In genomic region chr17:19781488-19782458, GRCh38 we compare ENCODE assay signal across 28 cellular contexts. TPM values are rescaled to one million over a fixed set of nuclear protein-coding genes. Genes with fewer than 3 reads are reported as not detected.
"Had no signal": no experiment of that assay in that cellular context is flagged by ENCODE, and none has a peak within 500 bp of the region (broad histone marks: within the 10 kb centered on the region; RNA-seq: fewer than 3 reads in every experiment).

No MANE protein-coding gene starts in this region.

- H3K36me3 ChIP-seq: breast epithelium, colonic mucosa, WERI-Rb-1 had no signal

- H3K4me3 ChIP-seq: adrenal gland, breast epithelium, colonic mucosa, esophagus squamous epithelium, gastrocnemius medialis, heart left ventricle, testis, vagina had no signal

- H3K27ac ChIP-seq: adrenal gland, breast epithelium, colonic mucosa, esophagus squamous epithelium, gastrocnemius medialis, heart left ventricle, testis, vagina, WERI-Rb-1 had no signal

- DNase-seq: activated CD4-positive, alpha-beta T cell treated with anti-CD3 and anti-CD28 coated beads, Interleukin-2, amount 50 U/mL, for 48 hours; activated naive CD4-positive, alpha-beta T cell; adrenal gland; colonic mucosa; endodermal cell; esophagus squamous epithelium; gastrocnemius medialis; heart left ventricle; islet precursor cell; left cardiac atrium; mesenchymal stem cell; nucleus accumbens; small intestine; stimulated activated CD4-positive, alpha-beta T cell treated with anti-CD3 and anti-CD28 coated beads, Interleukin-2, amount 100 ng/mL, for 24 hours; T-cell; testis; trophoblast cell; WERI-Rb-1 had no signal

- H3K4me3 Mint-ChIP-seq: activated naive CD8-positive, alpha-beta T cell; endodermal cell; nephron; stimulated activated memory B cell treated with anti-CD40 and anti-IgM and Interleukin-4, amounts not matched to agents 10 μg/mL and 1 μg/mL and 100 μg/mL, for 72 hours; T-cell; T-helper 2 cell treated with Interferon-gamma antibody and Interleukin-4, amounts not matched to agents 5 μg/mL and 100 μg/mL, for 36 hours had no signal

- H3K4me1 Mint-ChIP-seq: endodermal cell; nephron; stimulated activated memory B cell treated with anti-CD40 and anti-IgM and Interleukin-4, amounts not matched to agents 10 μg/mL and 1 μg/mL and 100 μg/mL, for 72 hours; T-cell had no signal

- H3K27me3 Mint-ChIP-seq: activated naive CD8-positive, alpha-beta T cell; stimulated activated memory B cell treated with anti-CD40 and anti-IgM and Interleukin-4, amounts not matched to agents 10 μg/mL and 1 μg/mL and 100 μg/mL, for 72 hours; T-cell had no signal

- H3K27ac Mint-ChIP-seq: activated naive CD8-positive, alpha-beta T cell; activated T-helper 2 cell treated with anti-CD3 and anti-CD28 coated beads, Interferon-gamma antibody, Interleukin-2, Interleukin-4, amounts not matched to agents 10 μg/mL and 5 μg/mL and 100 μg/mL, durations not matched to agents 14 hours and 24 hours and 36 hours; endodermal cell; nephron; stimulated activated memory B cell treated with anti-CD40 and anti-IgM and Interleukin-4, amounts not matched to agents 10 μg/mL and 1 μg/mL and 100 μg/mL, for 72 hours; T-cell; T-helper 2 cell treated with Interferon-gamma antibody and Interleukin-4, amounts not matched to agents 5 μg/mL and 100 μg/mL, for 36 hours had no signal

- H3K4me1 ChIP-seq: adrenal gland, breast epithelium, colonic mucosa, gastrocnemius medialis, heart left ventricle, testis, vagina had no signal

- ATAC-seq: gastrocnemius medialis; heart left ventricle; left cardiac atrium; sciatic nerve; stimulated activated memory B cell treated with anti-CD40 and anti-IgM and Interleukin-4, amounts not matched to agents 10 μg/mL and 1 μg/mL and 100 μg/mL, for 72 hours; T-cell had no signal

- H3K9me3 Mint-ChIP-seq: activated T-helper 2 cell treated with anti-CD3 and anti-CD28 coated beads, Interferon-gamma antibody, Interleukin-2, Interleukin-4, amounts not matched to agents 10 μg/mL and 5 μg/mL and 100 μg/mL, durations not matched to agents 14 hours and 24 hours and 36 hours; endodermal cell; nephron; stimulated activated memory B cell treated with anti-CD40 and anti-IgM and Interleukin-4, amounts not matched to agents 10 μg/mL and 1 μg/mL and 100 μg/mL, for 72 hours; T-cell; T-helper 2 cell treated with Interferon-gamma antibody and Interleukin-4, amounts not matched to agents 5 μg/mL and 100 μg/mL, for 36 hours had no signal

- H3K27me3 ChIP-seq: adrenal gland, breast epithelium, colonic mucosa, esophagus squamous epithelium, gastrocnemius medialis, heart left ventricle, testis, vagina had no signal

- H3K9me3 ChIP-seq: adrenal gland, breast epithelium, colonic mucosa, esophagus squamous epithelium, gastrocnemius medialis, heart left ventricle, testis, vagina had no signal

RNA-seq across cellular contexts. Expression of gene ALDH3A1, which starts 33.7 kb away (rescaled TPM):
- total RNA-seq: activated T-helper 2 cell treated with anti-CD3 and anti-CD28 coated beads, Interferon-gamma antibody, Interleukin-2, Interleukin-4, amounts not matched to agents 10 μg/mL and 5 μg/mL and 100 μg/mL, durations not matched to agents 14 hours and 24 hours and 36 hours; astrocyte; mononuclear cell; T-cell had no signal
